In genomic region chr7:111077001-111077400, GRCh38 we compare ENCODE assay signal across 12 cellular contexts. TPM values are rescaled to one million over a fixed set of nuclear protein-coding genes. Genes with fewer than 3 reads are reported as not detected.
"Had no signal": no experiment of that assay in that cellular context is flagged by ENCODE, and none has a peak within 500 bp of the region (broad histone marks: within the 10 kb centered on the region; RNA-seq: fewer than 3 reads in every experiment).

No MANE protein-coding gene starts in this region.

- H3K27me3 Mint-ChIP-seq: memory B cell, progenitor cell of endocrine pancreas, type B pancreatic cell had no signal

- ATAC-seq: left ventricle myocardium superior, WTC11 had no signal

- H3K4me3 Mint-ChIP-seq: memory B cell, nephron progenitor cell, type B pancreatic cell, WTC11 had no signal

- H3K9me3 Mint-ChIP-seq: memory B cell, nephron progenitor cell, type B pancreatic cell, WTC11 had no signal

- H3K36me3 Mint-ChIP-seq: memory B cell, type B pancreatic cell, WTC11 had no signal

- DNase-seq: activated CD4-positive, alpha-beta T cell treated with anti-CD3 and anti-CD28 coated beads, Interleukin-2, amount 50 U/mL, for 1 hour; activated effector memory CD4-positive, alpha-beta T cell treated with Interleukin-2 at 50 U/mL for 16 hours; foreskin melanocyte; kidney glomerular epithelial cell; left ventricle myocardium superior; nephron progenitor cell; stimulated activated naive CD4-positive, alpha-beta T cell had no signal

- H3K4me1 Mint-ChIP-seq: nephron progenitor cell had no signal

- H3K27ac Mint-ChIP-seq: memory B cell, nephron progenitor cell, progenitor cell of endocrine pancreas, type B pancreatic cell, WTC11 had no signal

RNA-seq across cellular contexts. Expression of gene LRRN3, which starts 13.9 kb away (rescaled TPM):
- total RNA-seq: bronchial epithelial cell had no signal
